In the genomic region with DNA sequence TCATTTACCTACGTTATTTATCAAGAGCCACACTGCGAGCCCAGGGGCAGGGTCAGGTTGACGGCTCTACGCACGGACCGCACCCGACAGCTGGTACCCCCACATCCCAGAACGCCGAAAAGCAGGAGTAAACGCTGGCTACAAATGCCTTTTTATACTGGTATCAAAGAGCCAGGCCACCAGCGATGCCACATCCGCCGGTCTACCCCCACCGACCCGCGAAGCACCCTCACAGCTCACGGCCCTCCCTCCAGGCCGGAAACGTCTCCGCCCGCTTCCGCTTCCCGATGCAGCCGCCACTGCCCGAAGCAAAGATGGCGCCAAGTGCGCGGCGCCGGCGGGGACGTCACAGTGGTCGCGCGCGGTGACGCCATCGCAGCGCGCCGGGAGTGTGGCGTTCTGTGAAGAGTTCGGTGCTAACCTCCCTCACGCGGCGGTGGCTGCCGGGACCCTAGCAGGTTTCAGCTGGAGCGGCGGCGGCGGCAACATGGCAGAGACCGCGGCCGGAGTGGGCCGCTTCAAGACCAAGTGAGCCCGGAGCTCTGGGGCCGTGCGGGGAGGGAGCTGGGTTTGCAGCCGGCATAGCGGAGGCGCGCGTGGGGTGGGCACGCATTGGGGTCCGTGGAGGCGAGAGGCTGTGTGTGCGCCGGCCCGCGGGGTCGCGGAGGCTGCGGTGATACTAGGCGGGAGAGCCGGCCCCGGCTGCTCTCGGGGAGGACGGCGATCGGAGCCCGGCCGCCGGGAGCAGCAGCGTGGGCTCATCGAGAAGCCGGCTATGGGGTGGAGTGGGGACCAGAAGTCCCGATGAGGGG, we compare ENCODE assay signal across 1 cellular context.
TF ChIP-seq lines count a peak whose summit lies in the region.

Gene TBL3, plus strand, starts transcription at position 376 of the 812 bp plus-strand sequence. Its CDS starts 112 bp downstream, at position 488.

TF ChIP-seq in HEK293, 187 proteins besides CTCF, POLR2A, EP300 and RAD21 (continued from another document and continues in another):
- TF ChIP-seq, protein P1, sequence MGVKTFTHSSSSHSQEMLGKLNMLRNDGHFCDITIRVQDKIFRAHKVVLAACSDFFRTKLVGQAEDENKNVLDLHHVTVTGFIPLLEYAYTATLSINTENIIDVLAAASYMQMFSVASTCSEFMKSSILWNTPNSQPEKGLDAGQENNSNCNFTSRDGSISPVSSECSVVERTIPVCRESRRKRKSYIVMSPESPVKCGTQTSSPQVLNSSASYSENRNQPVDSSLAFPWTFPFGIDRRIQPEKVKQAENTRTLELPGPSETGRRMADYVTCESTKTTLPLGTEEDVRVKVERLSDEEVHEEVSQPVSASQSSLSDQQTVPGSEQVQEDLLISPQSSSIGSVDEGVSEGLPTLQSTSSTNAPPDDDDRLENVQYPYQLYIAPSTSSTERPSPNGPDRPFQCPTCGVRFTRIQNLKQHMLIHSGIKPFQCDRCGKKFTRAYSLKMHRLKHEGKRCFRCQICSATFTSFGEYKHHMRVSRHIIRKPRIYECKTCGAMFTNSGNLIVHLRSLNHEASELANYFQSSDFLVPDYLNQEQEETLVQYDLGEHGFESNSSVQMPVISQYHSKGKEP (tag by site-specific recombination; IDR thresholded peaks at IDR 0.05), result no peak
- TF ChIP-seq ZBTB17 (tag by site-specific recombination; IDR thresholded peaks at IDR 0.05) (peak; percentile 98), RBAK (tag by site-specific recombination; IDR thresholded peaks at IDR 0.05) (no peak), ZNF600 (tag by site-specific recombination; IDR thresholded peaks at IDR 0.05) (no peak; the same call in 1 of the 2 replicates), ZNF37A (tag by site-specific recombination; IDR thresholded peaks at IDR 0.05) (no peak), ZNF624 (tag by site-specific recombination; IDR thresholded peaks at IDR 0.05) (no peak), ZEB2 (tag by site-specific recombination; IDR thresholded peaks at IDR 0.05) (peak; percentile 96), ATF2 (tag by site-specific recombination; IDR thresholded peaks at IDR 0.05; ENCODE audit: low read depth) (peak; percentile 81), ZNF785 (tag by site-specific recombination; IDR thresholded peaks at IDR 0.05) (peak; percentile 29; the same call in 1 of the 2 replicates), ZNF394 (tag by site-specific recombination; IDR thresholded peaks at IDR 0.05; ENCODE audit: borderline replicate concordance) (peak; percentile 75; the same call in 1 of the 2 replicates), ZNF571 (tag by site-specific recombination; IDR thresholded peaks at IDR 0.05) (no peak), ZNF792 (tag by site-specific recombination; IDR thresholded peaks at IDR 0.05) (no peak; the same call in 1 of the 2 replicates), ZBTB7A (tag by site-specific recombination; IDR thresholded peaks at IDR 0.05; ENCODE audit: low read depth) (peak; percentile 96), ZNF416 (tag by site-specific recombination; IDR thresholded peaks at IDR 0.05) (no peak), ZNF830 (tag by site-specific recombination; IDR thresholded peaks at IDR 0.05; ENCODE audit: low read depth) (no peak), ZNF169 (tag by site-specific recombination; IDR thresholded peaks at IDR 0.05) (no peak), ZNF138 (tag by site-specific recombination; IDR thresholded peaks at IDR 0.05; ENCODE audit: borderline replicate concordance) (no peak), ZNF654 (tag by site-specific recombination; IDR thresholded peaks at IDR 0.05; ENCODE audit: low read depth) (no peak), BCL11B (tag by site-specific recombination; IDR thresholded peaks at IDR 0.05; ENCODE audit: low read depth) (no peak), ZNF366 (tag by site-specific recombination; conservative IDR thresholded peaks at IDR 0.05) (no peak), ZNF274 (IDR thresholded peaks at IDR 0.05; ENCODE audit: low read length) (no peak), ZNF274 (tag by site-specific recombination; IDR thresholded peaks at IDR 0.05; ENCODE audit: borderline replicate concordance) (no peak), ZNF404 (tag by site-specific recombination; IDR thresholded peaks at IDR 0.05) (no peak), ZNF146 (tag by site-specific recombination; IDR thresholded peaks at IDR 0.05) (peak; percentile 39), HOXD13 (CRISPR knock-in tag; IDR thresholded peaks at IDR 0.05; ENCODE audit: borderline replicate concordance) (no peak), ZXDB (tag by site-specific recombination; IDR thresholded peaks at IDR 0.05) (peak; percentile 98), ZSCAN23 (tag by site-specific recombination; IDR thresholded peaks at IDR 0.05) (no peak), ZNF76 (tag by site-specific recombination; IDR thresholded peaks at IDR 0.05; ENCODE audit: borderline replicate concordance, low read depth) (peak; percentile 96), ZNF24 (tag by site-specific recombination; IDR thresholded peaks at IDR 0.05) (peak; percentile 92), ZNF544 (tag by site-specific recombination; IDR thresholded peaks at IDR 0.05) (no peak), ZNF776 (tag by site-specific recombination; IDR thresholded peaks at IDR 0.05; ENCODE audit: borderline replicate concordance) (no peak), PRDM1 (tag by site-specific recombination; IDR thresholded peaks at IDR 0.05) (no peak), ZFP41 (tag by site-specific recombination; IDR thresholded peaks at IDR 0.05; ENCODE audit: borderline replicate concordance) (no peak), KLF8 (tag by site-specific recombination; IDR thresholded peaks at IDR 0.05) (peak; percentile 98), ZNF501 (tag by site-specific recombination; IDR thresholded peaks at IDR 0.05) (peak; percentile 79), ZNF302 (tag by site-specific recombination; IDR thresholded peaks at IDR 0.05; ENCODE audit: low read depth) (no peak), ZNF843 (tag by site-specific recombination; IDR thresholded peaks at IDR 0.05) (peak; percentile 81; the same call in 1 of the 2 replicates), SP3 (tag by site-specific recombination; IDR thresholded peaks at IDR 0.05) (peak; percentile 97), SCRT2 (tag by site-specific recombination; IDR thresholded peaks at IDR 0.05) (0 out of 2 replicates have a peak, but pooled peaks have one; percentile 44)
- TF ChIP-seq, protein P2, sequence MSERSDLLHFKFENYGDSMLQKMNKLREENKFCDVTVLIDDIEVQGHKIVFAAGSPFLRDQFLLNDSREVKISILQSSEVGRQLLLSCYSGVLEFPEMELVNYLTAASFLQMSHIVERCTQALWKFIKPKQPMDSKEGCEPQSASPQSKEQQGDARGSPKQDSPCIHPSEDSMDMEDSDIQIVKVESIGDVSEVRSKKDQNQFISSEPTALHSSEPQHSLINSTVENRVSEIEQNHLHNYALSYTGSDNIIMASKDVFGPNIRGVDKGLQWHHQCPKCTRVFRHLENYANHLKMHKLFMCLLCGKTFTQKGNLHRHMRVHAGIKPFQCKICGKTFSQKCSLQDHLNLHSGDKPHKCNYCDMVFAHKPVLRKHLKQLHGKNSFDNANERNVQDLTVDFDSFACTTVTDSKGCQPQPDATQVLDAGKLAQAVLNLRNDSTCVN (tag by site-specific recombination; optimal IDR thresholded peaks at IDR 0.05), result peak; percentile 100
- TF ChIP-seq, protein P3, sequence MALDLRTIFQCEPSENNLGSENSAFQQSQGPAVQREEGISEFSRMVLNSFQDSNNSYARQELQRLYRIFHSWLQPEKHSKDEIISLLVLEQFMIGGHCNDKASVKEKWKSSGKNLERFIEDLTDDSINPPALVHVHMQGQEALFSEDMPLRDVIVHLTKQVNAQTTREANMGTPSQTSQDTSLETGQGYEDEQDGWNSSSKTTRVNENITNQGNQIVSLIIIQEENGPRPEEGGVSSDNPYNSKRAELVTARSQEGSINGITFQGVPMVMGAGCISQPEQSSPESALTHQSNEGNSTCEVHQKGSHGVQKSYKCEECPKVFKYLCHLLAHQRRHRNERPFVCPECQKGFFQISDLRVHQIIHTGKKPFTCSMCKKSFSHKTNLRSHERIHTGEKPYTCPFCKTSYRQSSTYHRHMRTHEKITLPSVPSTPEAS (tag by site-specific recombination; IDR thresholded peaks at IDR 0.05), result 0 out of 2 replicates have a peak, but pooled peaks have one; percentile 6
- TF ChIP-seq, protein P4, sequence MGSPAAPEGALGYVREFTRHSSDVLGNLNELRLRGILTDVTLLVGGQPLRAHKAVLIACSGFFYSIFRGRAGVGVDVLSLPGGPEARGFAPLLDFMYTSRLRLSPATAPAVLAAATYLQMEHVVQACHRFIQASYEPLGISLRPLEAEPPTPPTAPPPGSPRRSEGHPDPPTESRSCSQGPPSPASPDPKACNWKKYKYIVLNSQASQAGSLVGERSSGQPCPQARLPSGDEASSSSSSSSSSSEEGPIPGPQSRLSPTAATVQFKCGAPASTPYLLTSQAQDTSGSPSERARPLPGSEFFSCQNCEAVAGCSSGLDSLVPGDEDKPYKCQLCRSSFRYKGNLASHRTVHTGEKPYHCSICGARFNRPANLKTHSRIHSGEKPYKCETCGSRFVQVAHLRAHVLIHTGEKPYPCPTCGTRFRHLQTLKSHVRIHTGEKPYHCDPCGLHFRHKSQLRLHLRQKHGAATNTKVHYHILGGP (tag by site-specific recombination; IDR thresholded peaks at IDR 0.05), result peak; percentile 56; the same call in 1 of the 2 replicates
- TF ChIP-seq, protein P5, sequence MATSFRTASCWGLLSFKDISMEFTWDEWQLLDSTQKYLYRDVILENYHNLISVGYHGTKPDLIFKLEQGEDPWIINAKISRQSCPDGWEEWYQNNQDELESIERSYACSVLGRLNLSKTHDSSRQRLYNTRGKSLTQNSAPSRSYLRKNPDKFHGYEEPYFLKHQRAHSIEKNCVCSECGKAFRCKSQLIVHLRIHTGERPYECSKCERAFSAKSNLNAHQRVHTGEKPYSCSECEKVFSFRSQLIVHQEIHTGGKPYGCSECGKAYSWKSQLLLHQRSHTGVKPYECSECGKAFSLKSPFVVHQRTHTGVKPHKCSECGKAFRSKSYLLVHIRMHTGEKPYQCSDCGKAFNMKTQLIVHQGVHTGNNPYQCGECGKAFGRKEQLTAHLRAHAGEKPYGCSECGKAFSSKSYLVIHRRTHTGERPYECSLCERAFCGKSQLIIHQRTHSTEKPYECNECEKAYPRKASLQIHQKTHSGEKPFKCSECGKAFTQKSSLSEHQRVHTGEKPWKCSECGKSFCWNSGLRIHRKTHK (tag by site-specific recombination; IDR thresholded peaks at IDR 0.05), result no peak
- TF ChIP-seq, protein P6, sequence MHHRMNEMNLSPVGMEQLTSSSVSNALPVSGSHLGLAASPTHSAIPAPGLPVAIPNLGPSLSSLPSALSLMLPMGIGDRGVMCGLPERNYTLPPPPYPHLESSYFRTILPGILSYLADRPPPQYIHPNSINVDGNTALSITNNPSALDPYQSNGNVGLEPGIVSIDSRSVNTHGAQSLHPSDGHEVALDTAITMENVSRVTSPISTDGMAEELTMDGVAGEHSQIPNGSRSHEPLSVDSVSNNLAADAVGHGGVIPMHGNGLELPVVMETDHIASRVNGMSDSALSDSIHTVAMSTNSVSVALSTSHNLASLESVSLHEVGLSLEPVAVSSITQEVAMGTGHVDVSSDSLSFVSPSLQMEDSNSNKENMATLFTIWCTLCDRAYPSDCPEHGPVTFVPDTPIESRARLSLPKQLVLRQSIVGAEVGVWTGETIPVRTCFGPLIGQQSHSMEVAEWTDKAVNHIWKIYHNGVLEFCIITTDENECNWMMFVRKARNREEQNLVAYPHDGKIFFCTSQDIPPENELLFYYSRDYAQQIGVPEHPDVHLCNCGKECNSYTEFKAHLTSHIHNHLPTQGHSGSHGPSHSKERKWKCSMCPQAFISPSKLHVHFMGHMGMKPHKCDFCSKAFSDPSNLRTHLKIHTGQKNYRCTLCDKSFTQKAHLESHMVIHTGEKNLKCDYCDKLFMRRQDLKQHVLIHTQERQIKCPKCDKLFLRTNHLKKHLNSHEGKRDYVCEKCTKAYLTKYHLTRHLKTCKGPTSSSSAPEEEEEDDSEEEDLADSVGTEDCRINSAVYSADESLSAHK (tag by site-specific recombination; IDR thresholded peaks at IDR 0.05), result no peak
- TF ChIP-seq, protein P7, sequence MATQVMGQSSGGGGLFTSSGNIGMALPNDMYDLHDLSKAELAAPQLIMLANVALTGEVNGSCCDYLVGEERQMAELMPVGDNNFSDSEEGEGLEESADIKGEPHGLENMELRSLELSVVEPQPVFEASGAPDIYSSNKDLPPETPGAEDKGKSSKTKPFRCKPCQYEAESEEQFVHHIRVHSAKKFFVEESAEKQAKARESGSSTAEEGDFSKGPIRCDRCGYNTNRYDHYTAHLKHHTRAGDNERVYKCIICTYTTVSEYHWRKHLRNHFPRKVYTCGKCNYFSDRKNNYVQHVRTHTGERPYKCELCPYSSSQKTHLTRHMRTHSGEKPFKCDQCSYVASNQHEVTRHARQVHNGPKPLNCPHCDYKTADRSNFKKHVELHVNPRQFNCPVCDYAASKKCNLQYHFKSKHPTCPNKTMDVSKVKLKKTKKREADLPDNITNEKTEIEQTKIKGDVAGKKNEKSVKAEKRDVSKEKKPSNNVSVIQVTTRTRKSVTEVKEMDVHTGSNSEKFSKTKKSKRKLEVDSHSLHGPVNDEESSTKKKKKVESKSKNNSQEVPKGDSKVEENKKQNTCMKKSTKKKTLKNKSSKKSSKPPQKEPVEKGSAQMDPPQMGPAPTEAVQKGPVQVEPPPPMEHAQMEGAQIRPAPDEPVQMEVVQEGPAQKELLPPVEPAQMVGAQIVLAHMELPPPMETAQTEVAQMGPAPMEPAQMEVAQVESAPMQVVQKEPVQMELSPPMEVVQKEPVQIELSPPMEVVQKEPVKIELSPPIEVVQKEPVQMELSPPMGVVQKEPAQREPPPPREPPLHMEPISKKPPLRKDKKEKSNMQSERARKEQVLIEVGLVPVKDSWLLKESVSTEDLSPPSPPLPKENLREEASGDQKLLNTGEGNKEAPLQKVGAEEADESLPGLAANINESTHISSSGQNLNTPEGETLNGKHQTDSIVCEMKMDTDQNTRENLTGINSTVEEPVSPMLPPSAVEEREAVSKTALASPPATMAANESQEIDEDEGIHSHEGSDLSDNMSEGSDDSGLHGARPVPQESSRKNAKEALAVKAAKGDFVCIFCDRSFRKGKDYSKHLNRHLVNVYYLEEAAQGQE (tag by site-specific recombination; IDR thresholded peaks at IDR 0.05), result 0 out of 2 replicates have a peak, but pooled peaks have one; percentile 34
- TF ChIP-seq, protein P8, sequence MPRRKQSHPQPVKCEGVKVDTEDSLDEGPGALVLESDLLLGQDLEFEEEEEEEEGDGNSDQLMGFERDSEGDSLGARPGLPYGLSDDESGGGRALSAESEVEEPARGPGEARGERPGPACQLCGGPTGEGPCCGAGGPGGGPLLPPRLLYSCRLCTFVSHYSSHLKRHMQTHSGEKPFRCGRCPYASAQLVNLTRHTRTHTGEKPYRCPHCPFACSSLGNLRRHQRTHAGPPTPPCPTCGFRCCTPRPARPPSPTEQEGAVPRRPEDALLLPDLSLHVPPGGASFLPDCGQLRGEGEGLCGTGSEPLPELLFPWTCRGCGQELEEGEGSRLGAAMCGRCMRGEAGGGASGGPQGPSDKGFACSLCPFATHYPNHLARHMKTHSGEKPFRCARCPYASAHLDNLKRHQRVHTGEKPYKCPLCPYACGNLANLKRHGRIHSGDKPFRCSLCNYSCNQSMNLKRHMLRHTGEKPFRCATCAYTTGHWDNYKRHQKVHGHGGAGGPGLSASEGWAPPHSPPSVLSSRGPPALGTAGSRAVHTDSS (tag by site-specific recombination; IDR thresholded peaks at IDR 0.05), result peak; percentile 56
